29 cellular contexts compared by ENCODE assay signal in genomic region chr1:239311331-239311730, GRCh38.
"Had no signal": no experiment of that assay in that cellular context is flagged by ENCODE, and none has a peak within 500 bp of the region (broad histone marks: within the 10 kb centered on the region; RNA-seq: fewer than 3 reads in every experiment).

No MANE protein-coding gene starts in this region.

- H3K9me3 Mint-ChIP-seq: stimulated activated effector memory CD8-positive, alpha-beta T cell treated with anti-CD3 and anti-CD28 coated beads, Interleukin-12 subunit alpha, Interleukin-12 subunit beta, amount 100 ng/mL, for 72 hours; stimulated activated memory B cell treated with anti-CD40 and anti-IgM and Interleukin-4, amounts not matched to agents 10 μg/mL and 1 μg/mL and 100 μg/mL, for 72 hours; stimulated activated naive CD8-positive, alpha-beta T cell treated with anti-CD3 and anti-CD28 coated beads, Interleukin-15, amount 100 ng/mL, for 72 hours; stimulated activated naive CD8-positive, alpha-beta T cell treated with anti-CD3 and anti-CD28 coated beads, Interleukin-15, Interleukin-2, amounts not matched to agents 100 ng/mL and 50 ng/mL, for 24 hours; type B pancreatic cell had no signal

- H3K4me1 Mint-ChIP-seq: stimulated activated effector memory CD8-positive, alpha-beta T cell treated with anti-CD3 and anti-CD28 coated beads, Interleukin-12 subunit alpha, Interleukin-12 subunit beta, amount 100 ng/mL, for 72 hours; stimulated activated memory B cell treated with anti-CD40 and anti-IgM and Interleukin-4, amounts not matched to agents 10 μg/mL and 1 μg/mL and 100 μg/mL, for 72 hours; stimulated activated naive B cell treated with anti-CD40 and anti-IgM and Interleukin-4, amounts not matched to agents 10 μg/mL and 1 μg/mL and 100 μg/mL, for 72 hours; stimulated activated naive CD8-positive, alpha-beta T cell treated with anti-CD3 and anti-CD28 coated beads, Interleukin-15, amount 100 ng/mL, for 72 hours had no signal

- H3K27me3 Mint-ChIP-seq: stimulated activated memory B cell treated with anti-CD40 and anti-IgM and Interleukin-4, amounts not matched to agents 10 μg/mL and 1 μg/mL and 100 μg/mL, for 72 hours; stimulated activated naive B cell treated with anti-CD40 and anti-IgM and Interleukin-4, amounts not matched to agents 10 μg/mL and 1 μg/mL and 100 μg/mL, for 72 hours had no signal

- H3K4me3 Mint-ChIP-seq: stimulated activated effector memory CD8-positive, alpha-beta T cell treated with anti-CD3 and anti-CD28 coated beads, Interleukin-12 subunit alpha, Interleukin-12 subunit beta, amount 100 ng/mL, for 72 hours; stimulated activated memory B cell treated with anti-CD40 and anti-IgM and Interleukin-4, amounts not matched to agents 10 μg/mL and 1 μg/mL and 100 μg/mL, for 72 hours; stimulated activated naive B cell treated with anti-CD40 and anti-IgM and Interleukin-4, amounts not matched to agents 10 μg/mL and 1 μg/mL and 100 μg/mL, for 72 hours; stimulated activated naive CD8-positive, alpha-beta T cell treated with anti-CD3 and anti-CD28 coated beads, Interleukin-15, amount 100 ng/mL, for 72 hours; stimulated activated naive CD8-positive, alpha-beta T cell treated with anti-CD3 and anti-CD28 coated beads, Interleukin-15, Interleukin-2, amounts not matched to agents 100 ng/mL and 50 ng/mL, for 24 hours; type B pancreatic cell had no signal

- H3K36me3 Mint-ChIP-seq: stimulated activated effector memory CD8-positive, alpha-beta T cell treated with anti-CD3 and anti-CD28 coated beads, Interleukin-12 subunit alpha, Interleukin-12 subunit beta, amount 100 ng/mL, for 72 hours; stimulated activated memory B cell treated with anti-CD40 and anti-IgM and Interleukin-4, amounts not matched to agents 10 μg/mL and 1 μg/mL and 100 μg/mL, for 72 hours; stimulated activated naive B cell treated with anti-CD40 and anti-IgM and Interleukin-4, amounts not matched to agents 10 μg/mL and 1 μg/mL and 100 μg/mL, for 72 hours; type B pancreatic cell had no signal

- H3K27ac Mint-ChIP-seq: stimulated activated effector memory CD8-positive, alpha-beta T cell treated with anti-CD3 and anti-CD28 coated beads, Interleukin-12 subunit alpha, Interleukin-12 subunit beta, amount 100 ng/mL, for 72 hours; stimulated activated memory B cell treated with anti-CD40 and anti-IgM and Interleukin-4, amounts not matched to agents 10 μg/mL and 1 μg/mL and 100 μg/mL, for 72 hours; stimulated activated naive B cell treated with anti-CD40 and anti-IgM and Interleukin-4, amounts not matched to agents 10 μg/mL and 1 μg/mL and 100 μg/mL, for 72 hours; stimulated activated naive CD8-positive, alpha-beta T cell treated with anti-CD3 and anti-CD28 coated beads, Interleukin-15, amount 100 ng/mL, for 72 hours; stimulated activated naive CD8-positive, alpha-beta T cell treated with anti-CD3 and anti-CD28 coated beads, Interleukin-15, Interleukin-2, amounts not matched to agents 100 ng/mL and 50 ng/mL, for 24 hours; type B pancreatic cell had no signal

- H3K27me3 ChIP-seq: stomach, suprapubic skin, testis, thyroid gland, tibial artery, tibial nerve, transverse colon, upper lobe of left lung, upper lobe of right lung, uterus, vagina had no signal

- DNase-seq: stimulated activated CD4-positive, alpha-beta T cell treated with anti-CD3 and anti-CD28 coated beads, Interleukin-2, amount 100 ng/mL, for 48 hours; stimulated activated CD4-positive, alpha-beta T cell treated with anti-CD3 and anti-CD28 coated beads, Interleukin-4, amount 100 ng/mL, for 1 hour; stimulated activated CD4-positive, alpha-beta T cell treated with anti-CD3 and anti-CD28 coated beads, Interleukin-4, amount 100 ng/mL, for 24 hours; stimulated activated CD4-positive, alpha-beta T cell treated with anti-CD3 and anti-CD28 coated beads, Interleukin-4, amount 100 ng/mL, for 4 hours; stimulated activated CD8-positive, alpha-beta memory T cell treated with anti-CD3 and anti-CD28 coated beads, Interleukin-4, amount 100 ng/mL, for 48 hours; stimulated activated naive B cell treated with anti-CD40 and anti-IgM and Interleukin-4, amounts not matched to agents 10 μg/mL and 1 μg/mL and 100 μg/mL, for 72 hours; stimulated activated naive CD4-positive, alpha-beta T cell; stimulated activated naive CD4-positive, alpha-beta T cell treated with Interleukin-2 at 50 U/mL for 16 hours; stimulated activated naive CD8-positive, alpha-beta T cell treated with anti-CD3 and anti-CD28 coated beads, Interleukin-15, amount 100 ng/mL, for 72 hours; stimulated activated naive CD8-positive, alpha-beta T cell treated with anti-CD3 and anti-CD28 coated beads, Interleukin-15, Interleukin-2, amounts not matched to agents 100 U/mL and 50 U/mL, for 24 hours; stomach; substantia nigra; testis; thyroid gland; tibial artery; transverse colon; trophoblast cell; upper lobe of left lung; upper lobe of right lung; uterus had no signal

- H3K36me3 ChIP-seq: stomach, suprapubic skin, thoracic aorta, thyroid gland, tibial artery, tibial nerve, transverse colon, upper lobe of left lung, upper lobe of right lung, uterus, vagina had no signal

- H3K4me1 ChIP-seq: suprapubic skin, testis, thyroid gland, tibial artery, tibial nerve, upper lobe of left lung, upper lobe of right lung, uterus, vagina had no signal

- FAIRE-seq: urothelium cell line had no signal

- H3K27ac ChIP-seq: stomach, suprapubic skin, testis, thoracic aorta, thyroid gland, tibial artery, tibial nerve, transverse colon, upper lobe of left lung, upper lobe of right lung, uterus, vagina had no signal

- ATAC-seq: stimulated activated effector memory CD8-positive, alpha-beta T cell treated with anti-CD3 and anti-CD28 coated beads, Interleukin-12 subunit alpha, Interleukin-12 subunit beta, amount 100 ng/mL, for 72 hours; stimulated activated memory B cell treated with anti-CD40 and anti-IgM and Interleukin-4, amounts not matched to agents 10 μg/mL and 1 μg/mL and 100 μg/mL, for 72 hours; stimulated activated naive B cell treated with anti-CD40 and anti-IgM and Interleukin-4, amounts not matched to agents 10 μg/mL and 1 μg/mL and 100 μg/mL, for 72 hours; stimulated activated naive CD8-positive, alpha-beta T cell treated with anti-CD3 and anti-CD28 coated beads, Interleukin-15, amount 100 ng/mL, for 72 hours; stimulated activated naive CD8-positive, alpha-beta T cell treated with anti-CD3 and anti-CD28 coated beads, Interleukin-15, Interleukin-2, amounts not matched to agents 100 U/mL and 50 U/mL, for 24 hours; upper lobe of right lung had no signal

- H3K9me3 ChIP-seq: stomach, suprapubic skin, testis, thoracic aorta, thyroid gland, tibial artery, tibial nerve, transverse colon, upper lobe of left lung, upper lobe of right lung, uterus, vagina had no signal

- H3K4me3 ChIP-seq: stomach, suprapubic skin, testis, thoracic aorta, thyroid gland, tibial artery, tibial nerve, transverse colon, upper lobe of left lung, upper lobe of right lung, uterus, vagina had no signal
